Comparison of ENCODE assay signal across 8 cellular contexts in the genomic region with DNA sequence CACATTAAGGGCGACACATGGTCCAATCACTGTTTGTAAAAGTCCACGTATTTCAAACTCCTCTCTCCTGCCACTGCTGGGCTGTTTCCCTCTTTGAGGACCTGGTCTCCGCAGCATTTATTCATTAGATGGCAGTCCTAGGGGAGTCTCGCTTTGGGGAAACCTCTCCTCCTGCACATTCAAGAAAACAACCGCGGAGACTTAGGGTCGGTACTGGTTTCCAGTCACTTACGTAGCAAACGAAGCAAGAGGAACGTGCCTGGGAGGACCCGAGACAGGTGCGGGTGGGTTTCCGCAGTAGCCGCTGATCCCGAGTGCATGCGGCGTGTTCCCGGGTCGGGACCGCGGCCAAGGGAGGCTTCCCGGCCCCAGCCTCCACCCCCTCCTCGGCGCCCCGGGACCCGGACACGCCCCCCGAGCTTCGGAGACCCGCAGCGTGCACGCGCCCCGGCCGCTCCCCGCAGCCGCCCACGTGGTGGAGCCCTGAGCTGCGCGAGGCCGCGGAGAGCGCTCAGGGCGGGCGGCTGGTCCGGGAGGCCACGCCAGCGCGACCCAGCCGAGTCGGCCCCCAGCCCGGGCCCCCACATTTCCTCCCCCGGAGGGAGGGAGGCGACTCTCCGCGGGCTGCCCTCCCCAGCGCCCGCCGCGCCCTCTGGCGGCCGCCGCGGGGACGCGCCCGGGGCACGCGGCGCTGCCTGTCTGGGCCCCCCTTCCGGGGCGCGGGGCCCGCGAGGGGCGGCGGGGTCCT. TPM values are rescaled to one million over a fixed set of nuclear protein-coding genes. Genes with fewer than 3 reads are reported as not detected.
A peak's percentile ranks its signal among the peaks of the same experiment; 100 is the strongest.
DNase-seq lines count a peak whose midpoint lies in the region; ATAC-seq lines count a peak whose summit lies in the region.

No MANE protein-coding gene starts in this region.

- H3K27me3 ChIP-seq in mononuclear cell (ENCODE audit: insufficient read depth, low read length): peaks cover 59% of the 10 kb centered on the region

- H3K4me3 ChIP-seq in mononuclear cell (ENCODE audit: low read length): peak overlapping the region; percentile 63

- H3K27ac Mint-ChIP-seq in stimulated activated naive B cell treated with anti-CD40 and anti-IgM and Interleukin-4, amounts not matched to agents 10 μg/mL and 1 μg/mL and 100 μg/mL, for 72 hours: peak overlapping the region; percentile 83

- ATAC-seq in GM18502 (IDR thresholded peaks at IDR 0.05; ENCODE audit: poor library complexity, unreplicated experiment) (peak; percentile 52), HG03095 (IDR thresholded peaks at IDR 0.05; ENCODE audit: unreplicated experiment) (peak; percentile 46)
- ATAC-seq in stimulated activated naive B cell treated with anti-CD40 and anti-IgM and Interleukin-4, amounts not matched to agents 10 μg/mL and 1 μg/mL and 100 μg/mL, for 72 hours (replicated peaks): peak; percentile 53 to 60

- H3K9me3 ChIP-seq in mononuclear cell (ENCODE audit: low read depth, low read length): no peaks in the 10 kb centered on the region

- H3K4me3 Mint-ChIP-seq in stimulated activated naive B cell treated with anti-CD40 and anti-IgM and Interleukin-4, amounts not matched to agents 10 μg/mL and 1 μg/mL and 100 μg/mL, for 72 hours: peak overlapping the region; percentile 82 to 86

- H3K36me3 Mint-ChIP-seq in stimulated activated naive B cell treated with anti-CD40 and anti-IgM and Interleukin-4, amounts not matched to agents 10 μg/mL and 1 μg/mL and 100 μg/mL, for 72 hours: peaks cover 0 to 6% of the 10 kb centered on the region in 2 donors

- DNase-seq in A172 (ENCODE audit: low spot score) (peak; percentile 32), NCI-H82 treated with DMSO at 0.1 percent for 48 hours (lab: John Stamatoyannopoulos, UW; ENCODE audit: unreplicated experiment) (peak; percentile 84), epidermal melanocyte (ENCODE audit: insufficient read length, low spot score) (peak; percentile 51)
- peak; percentile 83 for DNase-seq in activated CD8-positive, alpha-beta memory T cell treated with anti-CD3 and anti-CD28 coated beads, Interleukin-2, amount 50 U/mL, for 48 hours
- DNase-seq in stimulated activated naive B cell treated with anti-CD40 and anti-IgM and Interleukin-4, amounts not matched to agents 10 μg/mL and 1 μg/mL and 100 μg/mL, for 72 hours: peak; percentile 54

- peaks cover 19 to 26% of the 10 kb centered on the region in 2 donors for H3K27me3 Mint-ChIP-seq in stimulated activated naive B cell treated with anti-CD40 and anti-IgM and Interleukin-4, amounts not matched to agents 10 μg/mL and 1 μg/mL and 100 μg/mL, for 72 hours

- peaks cover 9 to 26% of the 10 kb centered on the region in 2 donors for H3K4me1 Mint-ChIP-seq in stimulated activated naive B cell treated with anti-CD40 and anti-IgM and Interleukin-4, amounts not matched to agents 10 μg/mL and 1 μg/mL and 100 μg/mL, for 72 hours

- no peaks in the 10 kb centered on the region for H3K9me3 Mint-ChIP-seq in stimulated activated naive B cell treated with anti-CD40 and anti-IgM and Interleukin-4, amounts not matched to agents 10 μg/mL and 1 μg/mL and 100 μg/mL, for 72 hours

- H3K4me1 ChIP-seq in mononuclear cell (ENCODE audit: insufficient read depth, low read length): peaks cover 30% of the 10 kb centered on the region

RNA-seq across cellular contexts. Expression of a gene that starts 1.1 kb away (rescaled TPM):
- 6.1 and 9.4 TPM in 2 replicates for total RNA-seq in A172 (2014; rRNA removed; shearing (Covaris generic))
- 23.5 TPM for total RNA-seq in mononuclear cell

Comparison
In these comparisons a context has a peak if more than half of its experiments do, and no peak if none do; other contexts are left out.
1. Peak in every context shown above with its lines: DNase-seq, ATAC-seq and H3K4me3 ChIP-seq.
2. DNase-seq: peak in every context shown above with its lines; median percentile 84 in NCI-H82 treated with DMSO at 0.1 percent for 48 hours; 83 in activated CD8-positive, alpha-beta memory T cell treated with anti-CD3 and anti-CD28 coated beads, Interleukin-2, amount 50 U/mL, for 48 hours; 54 in stimulated activated naive B cell treated with anti-CD40 and anti-IgM and Interleukin-4, amounts not matched to agents 10 μg/mL and 1 μg/mL and 100 μg/mL, for 72 hours; 51 in epidermal melanocyte; 32 in A172.